ENCODE assay signal across 8 cellular contexts in the genomic region with DNA sequence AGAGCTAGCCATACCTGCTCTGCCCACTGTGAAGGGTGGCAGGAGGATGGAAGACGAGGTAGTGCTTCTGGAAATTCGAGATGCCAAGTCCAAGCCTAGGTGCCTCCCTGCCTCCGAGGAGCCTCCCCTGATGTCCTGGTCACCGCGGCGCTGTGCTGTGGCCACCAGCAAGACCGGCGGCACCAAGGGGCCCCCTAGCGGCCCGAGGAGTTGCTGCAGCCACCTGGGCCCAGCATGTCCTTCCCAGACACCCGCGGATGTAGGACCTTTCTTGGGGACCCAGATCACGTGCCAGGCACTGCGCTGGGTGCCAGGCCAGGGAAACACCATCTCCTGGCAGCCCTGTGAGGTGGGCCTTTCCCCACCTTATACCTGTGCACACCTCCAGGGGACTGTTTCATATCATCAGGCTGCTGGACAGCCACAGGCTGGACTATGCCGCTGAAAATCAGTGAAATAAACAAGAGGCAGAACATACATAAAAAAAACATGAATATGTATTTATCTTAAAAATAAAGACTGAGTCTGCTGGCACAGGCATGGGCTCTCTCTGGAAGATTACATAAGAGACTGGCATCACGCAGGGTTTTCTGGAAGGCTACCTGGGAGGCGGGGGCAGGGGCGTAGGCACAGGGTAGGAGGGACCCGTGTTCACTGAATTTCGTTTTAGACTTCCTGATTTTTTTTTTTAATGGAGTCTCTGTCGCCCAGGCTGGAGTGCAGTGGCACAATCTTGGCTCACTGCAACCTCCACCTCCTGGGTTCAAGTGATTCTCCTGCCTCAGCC. TPM values are rescaled to one million over a fixed set of nuclear protein-coding genes. Genes with fewer than 3 reads are reported as not detected.
DNase-seq lines count a peak whose midpoint lies in the region; ATAC-seq lines count a peak whose summit lies in the region.

No MANE protein-coding gene starts in this region.

- H3K36me3 Mint-ChIP-seq in activated CD8-positive, alpha-beta T cell treated with anti-CD3 and anti-CD28 coated beads, Interleukin-2, amount 10 ng/mL, durations not matched to agents 7 days and 5 days (ENCODE audit: low read depth) = no peaks in the 10 kb centered on the region
- no peaks in the 10 kb centered on the region for H3K36me3 Mint-ChIP-seq in effector memory CD8-positive, alpha-beta T cell (ENCODE audit: insufficient read depth)

- H4K5ac ChIP-seq in mesendoderm (ENCODE audit: low read length) = no peak overlapping the region

- no peak overlapping the region for H3K4ac ChIP-seq in mesendoderm (ENCODE audit: low read depth, low read length)

- no peaks in the 10 kb centered on the region for H3K9me3 Mint-ChIP-seq in activated CD8-positive, alpha-beta T cell treated with anti-CD3 and anti-CD28 coated beads, Interleukin-2, amount 10 ng/mL, durations not matched to agents 7 days and 5 days (ENCODE audit: insufficient read depth)
- no peaks in the 10 kb centered on the region for H3K9me3 Mint-ChIP-seq in effector memory CD8-positive, alpha-beta T cell

- no peak overlapping the region for H3K18ac ChIP-seq in mesendoderm (ENCODE audit: low read length)

- no peaks in the 10 kb centered on the region for H3K27me3 ChIP-seq in mesendoderm (ENCODE audit: insufficient read depth, low read length, poor library complexity)

- peak; percentile 64 for ATAC-seq in HG03378 (IDR thresholded peaks at IDR 0.05; ENCODE audit: unreplicated experiment)
- ATAC-seq in activated CD8-positive, alpha-beta T cell treated with anti-CD3 and anti-CD28 coated beads, Interleukin-2, amount 10 ng/mL, durations not matched to agents 7 days and 5 days = peak; percentile 86
- ATAC-seq in effector memory CD8-positive, alpha-beta T cell (replicated peaks) = peak; percentile 92

- H3K4me3 ChIP-seq in mesendoderm (ENCODE audit: low read length) = no peak overlapping the region

- H3K27ac Mint-ChIP-seq in activated CD8-positive, alpha-beta T cell treated with anti-CD3 and anti-CD28 coated beads, Interleukin-2, amount 10 ng/mL, durations not matched to agents 7 days and 5 days = no peak overlapping the region
- H3K27ac Mint-ChIP-seq in effector memory CD8-positive, alpha-beta T cell = no peak overlapping the region

- H3K4me1 ChIP-seq in mesendoderm (ENCODE audit: control insufficient read depth, low read depth, low read length) = no peaks in the 10 kb centered on the region

- H2BK120ac ChIP-seq in mesendoderm (ENCODE audit: low read depth, low read length) = no peak overlapping the region

- no peaks in the 10 kb centered on the region for H3K36me3 ChIP-seq in mesendoderm (ENCODE audit: control insufficient read depth, insufficient read depth, low read length)

- DNase-seq in NCI-H1092 treated with DMSO at 0.1 percent for 48 hours (lab: John Stamatoyannopoulos, UW) = peak; percentile 63
- no peak for DNase-seq in NCI-H1092 (lab: John Stamatoyannopoulos, UW)
- peak; percentile 75 for DNase-seq in NCI-H82 (lab: John Stamatoyannopoulos, UW)
- peak; percentile 70 for DNase-seq in activated CD8-positive, alpha-beta T cell treated with anti-CD3 and anti-CD28 coated beads, Interleukin-2, amount 10 ng/mL, durations not matched to agents 7 days and 5 days
- peak; percentile 46 to 60 (median 58) for DNase-seq in effector memory CD8-positive, alpha-beta T cell
- peak; percentile 77 for DNase-seq in mesendoderm
- DNase-seq in stimulated activated CD8-positive, alpha-beta memory T cell treated with anti-CD3 and anti-CD28 coated beads, Interleukin-2, amount 100 ng/mL, for 48 hours (ENCODE audit: low read depth in 2 of 2) = peak; percentile 42 to 51

- POLR2A ChIA-PET in activated CD8-positive, alpha-beta T cell treated with anti-CD3 and anti-CD28 coated beads, Interleukin-2, amount 10 ng/mL, durations not matched to agents 7 days and 5 days (lab: Charles Lee) = no interaction called here

- no peak overlapping the region for H3K4me3 Mint-ChIP-seq in activated CD8-positive, alpha-beta T cell treated with anti-CD3 and anti-CD28 coated beads, Interleukin-2, amount 10 ng/mL, durations not matched to agents 7 days and 5 days
- H3K4me3 Mint-ChIP-seq in effector memory CD8-positive, alpha-beta T cell = no peak overlapping the region

- H4K8ac ChIP-seq in mesendoderm (ENCODE audit: low read depth, low read length) = no peak overlapping the region

- WGBS in mesendoderm (ENCODE audit: extremely low coverage, insufficient coverage, low lambda C conversion rate) = no CpG with 5 or more reads among the region's 21 CpGs

- H2BK15ac ChIP-seq in mesendoderm (replicated peaks; ENCODE audit: low read depth) = no peak overlapping the region

- H3K27me3 Mint-ChIP-seq in activated CD8-positive, alpha-beta T cell treated with anti-CD3 and anti-CD28 coated beads, Interleukin-2, amount 10 ng/mL, durations not matched to agents 7 days and 5 days (ENCODE audit: low read depth) = no peaks in the 10 kb centered on the region
- peaks cover 27 to 80% of the 10 kb centered on the region in 2 donors for H3K27me3 Mint-ChIP-seq in effector memory CD8-positive, alpha-beta T cell

- H2BK5ac ChIP-seq in mesendoderm (ENCODE audit: low read length) = no peak overlapping the region

- CTCF ChIA-PET in activated CD8-positive, alpha-beta T cell treated with anti-CD3 and anti-CD28 coated beads, Interleukin-2, amount 10 ng/mL, durations not matched to agents 7 days and 5 days (lab: Charles Lee) = interaction anchor here (0.6 to 1.6 kb wide), 8 partner anchors 11 to 213 kb away, joined by 3 to 6 read pairs (median 3); no protein-coding TSS in a partner anchor

- no peak overlapping the region for H3K23ac ChIP-seq in mesendoderm (ENCODE audit: low read length)

- H3K9ac ChIP-seq in mesendoderm (ENCODE audit: low read length) = no peak overlapping the region

- H3K4me2 ChIP-seq in mesendoderm (ENCODE audit: low read length) = no peak overlapping the region

- H3K4me1 Mint-ChIP-seq in activated CD8-positive, alpha-beta T cell treated with anti-CD3 and anti-CD28 coated beads, Interleukin-2, amount 10 ng/mL, durations not matched to agents 7 days and 5 days (ENCODE audit: low read depth) = peaks cover 1% of the 10 kb centered on the region
- peaks cover 3 to 5% of the 10 kb centered on the region in 2 donors for H3K4me1 Mint-ChIP-seq in effector memory CD8-positive, alpha-beta T cell (ENCODE audit: low read depth in 2 of 2)

- no peaks in the 10 kb centered on the region for H3K79me2 ChIP-seq in mesendoderm (ENCODE audit: control insufficient read depth, insufficient read depth, low read length)

- no peaks in the 10 kb centered on the region for H3K79me1 ChIP-seq in mesendoderm (ENCODE audit: low read length)

- no peak overlapping the region for H3K56ac ChIP-seq in mesendoderm (ENCODE audit: low read length)

- H3K27ac ChIP-seq in mesendoderm (ENCODE audit: low read depth, low read length) = no peak overlapping the region

- H2AK5ac ChIP-seq in mesendoderm (ENCODE audit: low read length) = no peak overlapping the region

RNA-seq across cellular contexts. Expression of gene HHIPL1, which starts 15.9 kb away (rescaled TPM):
- not detected for total RNA-seq in activated CD8-positive, alpha-beta T cell treated with anti-CD3 and anti-CD28 coated beads, Interleukin-2, amount 10 ng/mL, durations not matched to agents 7 days and 5 days
- polyA plus RNA-seq in mesendoderm (2013, experiment 1 of 2) = 0.63 TPM
- 0.66 TPM for polyA plus RNA-seq in mesendoderm (2013, experiment 2 of 2)

RNA-seq across cellular contexts. Expression of gene CCDC85C, which starts 25.0 kb away (rescaled TPM):
- 1 to 10 TPM; 7.5 to 8.9 TPM for total RNA-seq in activated CD8-positive, alpha-beta T cell treated with anti-CD3 and anti-CD28 coated beads, Interleukin-2, amount 10 ng/mL, durations not matched to agents 7 days and 5 days
- polyA plus RNA-seq in mesendoderm (2013, experiment 1 of 2) = 10.1 TPM
- 10.7 TPM for polyA plus RNA-seq in mesendoderm (2013, experiment 2 of 2)

RNA-seq across cellular contexts. Expression of gene CYP46A1, which starts 55.1 kb away (rescaled TPM):
- not detected for total RNA-seq in activated CD8-positive, alpha-beta T cell treated with anti-CD3 and anti-CD28 coated beads, Interleukin-2, amount 10 ng/mL, durations not matched to agents 7 days and 5 days
- polyA plus RNA-seq in mesendoderm (2013, experiment 1 of 2) = 0.14 TPM
- polyA plus RNA-seq in mesendoderm (2013, experiment 2 of 2) = 0.11 TPM
